11 cellular contexts compared by ENCODE assay signal in genomic region chr1:199859525-199859924, GRCh38.
A peak's percentile ranks its signal among the peaks of the same experiment; 100 is the strongest.
DNase-seq lines count a peak whose midpoint lies in the region; ATAC-seq, FAIRE-seq and TF ChIP-seq lines count a peak whose summit lies in the region.
"Had no signal": no experiment of that assay in that cellular context is flagged by ENCODE, and none has a peak within 500 bp of the region (broad histone marks: within the 10 kb centered on the region; RNA-seq: fewer than 3 reads in every experiment).

No MANE protein-coding gene starts in this region.

- in situ Hi-C loops in HepG2 (cut with HindIII; ENCODE audit: extremely low pct_ligation_motif_present, low pct_unique_long_range_greater_than_20kb): no loop called here

- intact Hi-C loops in HepG2 (cut with micrococcal nuclease; ENCODE audit: unreplicated experiment): no loop called here

- CTCF ChIA-PET in HepG2 (lab: Yijun Ruan, JAX; ENCODE audit: low intra/inter-chr PET ratio, low total read pairs): no interaction called here

- FAIRE-seq in HepG2 (lab: Jason Lieb, UNC): no peak

- no TSS peak for BruUV-seq in HepG2 (replicated peaks; lab: Mats Ljungman, UMichigan)

- no peak for TF ChIP-seq POLR2A in HepG2 (IDR thresholded peaks at IDR 0.05; ENCODE audit: insufficient read depth in 1 of 2, low read depth in 2 of 2, low read length in 2 of 2)

- no peak overlapping the region for H2AFZ ChIP-seq in HepG2 (ENCODE audit: low read length)
- H2AFZ ChIP-seq: GM23338 had no signal

- H3K9ac ChIP-seq in liver (ENCODE audit: low read depth in 1 of 2, low read length in 2 of 2) (no peak overlapping the region), HepG2 (ENCODE audit: insufficient read depth, low read depth, low read length) (no peak overlapping the region)

- POLR2A ChIA-PET in HepG2 (lab: Yijun Ruan, JAX): no interaction called here

- H3K4me1 ChIP-seq in liver (ENCODE audit: control insufficient read depth in 4 of 4, insufficient read depth in 4 of 4, low read length in 3 of 4) (no peaks in the 10 kb centered on the region), HepG2 (ENCODE audit: insufficient read depth, low read length) (no peaks in the 10 kb centered on the region)

- DNase-seq in HepG2 (ENCODE audit: low spot score) (no peak), SIG-M5 (lab: John Stamatoyannopoulos, UW) (peak; percentile 92), foreskin melanocyte (peak; percentile 30), SHP77 (lab: John Stamatoyannopoulos, UW) (no peak), NCI-H1436 (lab: John Stamatoyannopoulos, UW) (no peak)
- DNase-seq in activated CD4-positive, alpha-beta T cell treated with anti-CD3 and anti-CD28 coated beads for 1 hour: no peak
- DNase-seq: NK-92 treated with Interleukin-12 subunit alpha and Interleukin-12 subunit beta, amount 100 ng/mL, for 24 hours; posterior cingulate gyrus had no signal

- WGBS in liver: 56% methylated on average over 3 of the region's 3 CpGs
- WGBS in HepG2 (ENCODE audit: low lambda C conversion rate): 30% methylated on average over 3 of the region's 3 CpGs

- TF ChIP-seq CTCF in liver (IDR thresholded peaks at IDR 0.05; ENCODE audit: low read depth, low read length, missing input control): no peak
- no peak for TF ChIP-seq CTCF in HepG2 (CRISPR knock-in tag; IDR thresholded peaks at IDR 0.05)

- no peaks in the 10 kb centered on the region for H3K27me3 ChIP-seq in liver (ENCODE audit: control insufficient read depth in 4 of 4, insufficient read depth in 4 of 4, low read length in 3 of 4)
- no peaks in the 10 kb centered on the region for H3K27me3 ChIP-seq in HepG2 (ENCODE audit: control insufficient read depth in 1 of 2, insufficient read depth in 2 of 2, low read length in 2 of 2)

- TF ChIP-seq RAD21 in liver (IDR thresholded peaks at IDR 0.05) (peak in 1 of 2 donors; percentile 19), HepG2 (CRISPR knock-in tag; IDR thresholded peaks at IDR 0.05) (no peak)

- ATAC-seq in HepG2: no peak
- no peak for ATAC-seq in HG02870 (IDR thresholded peaks at IDR 0.05; ENCODE audit: unreplicated experiment)
- ATAC-seq: GM23338 had no signal

- TF ChIP-seq EP300 in HepG2 (IDR thresholded peaks at IDR 0.05; ENCODE audit: low read depth in 2 of 2, low read length in 2 of 2) (no peak), HepG2 (CRISPR knock-in tag; IDR thresholded peaks at IDR 0.05; ENCODE audit: borderline replicate concordance) (no peak)

- H4K20me1 ChIP-seq in HepG2 (ENCODE audit: insufficient read depth, low read length): no peaks in the 10 kb centered on the region

- H3K27ac ChIP-seq in liver (ENCODE audit: low read depth in 1 of 2, low read length in 2 of 2) (no peak overlapping the region), HepG2 (ENCODE audit: extremely low read length, insufficient read depth, low read length) (no peak overlapping the region)

- H3K79me2 ChIP-seq in HepG2 (ENCODE audit: insufficient read depth, low read length): no peaks in the 10 kb centered on the region

- H3K36me3 ChIP-seq in liver (ENCODE audit: control insufficient read depth in 4 of 4, insufficient read depth in 3 of 4, low read depth in 1 of 4, low read length in 3 of 4) (no peaks in the 10 kb centered on the region), HepG2 (replicated peaks in 1 of 2; ENCODE audit: control insufficient read depth in 1 of 2, insufficient read depth in 2 of 2, low read length in 2 of 2) (no peaks in the 10 kb centered on the region)

- no peak overlapping the region for H3K4me2 ChIP-seq in HepG2 (ENCODE audit: low read depth, low read length)
- H3K4me2 ChIP-seq: GM23338 had no signal

- H3K4me3 ChIP-seq in liver (ENCODE audit: low read depth in 1 of 3, low read length in 3 of 3): no peak overlapping the region
- H3K4me3 ChIP-seq in HepG2 (replicated peaks in 1 of 3; ENCODE audit: insufficient read depth in 1 of 3, low read depth in 2 of 3, low read length in 3 of 3): no peak overlapping the region
- H3K4me3 ChIP-seq: GM23338 had no signal

- H3K9me3 ChIP-seq in liver (ENCODE audit: control insufficient read depth in 4 of 4, low read length in 3 of 4): no peaks in the 10 kb centered on the region
- no peaks in the 10 kb centered on the region for H3K9me3 ChIP-seq in HepG2 (ENCODE audit: low read length)

TF ChIP-seq in liver, 16 proteins besides CTCF, POLR2A, EP300 and RAD21 (continues in another document):
- TF ChIP-seq HNF4A (conservative IDR thresholded peaks at IDR 0.05): no peak
- no peak for TF ChIP-seq HNF4G (IDR thresholded peaks at IDR 0.05)
- TF ChIP-seq REST (IDR thresholded peaks at IDR 0.05): no peak
- TF ChIP-seq EGR1 (IDR thresholded peaks at IDR 0.05; ENCODE audit: low read depth in 2 of 2): peak; percentile 34 to 57
- TF ChIP-seq GABPA (IDR thresholded peaks at IDR 0.05 in 1 of 2, conservative IDR thresholded peaks at IDR 0.05 in 1 of 2): no peak
- TF ChIP-seq JUND (IDR thresholded peaks at IDR 0.05): peak; percentile 71 to 73

TF ChIP-seq in HepG2, 621 proteins besides CTCF, POLR2A, EP300 and RAD21 (continues in another document):
- TF ChIP-seq MIXL1 (CRISPR knock-in tag; IDR thresholded peaks at IDR 0.05): no peak
- no peak for TF ChIP-seq RCOR2 (CRISPR knock-in tag; IDR thresholded peaks at IDR 0.05)
- TF ChIP-seq ZNF484 (CRISPR knock-in tag; IDR thresholded peaks at IDR 0.05; ENCODE audit: borderline replicate concordance, low read depth): no peak
- no peak for TF ChIP-seq ZNF598 (CRISPR knock-in tag; IDR thresholded peaks at IDR 0.05; ENCODE audit: borderline replicate concordance)
- TF ChIP-seq TGIF2 (CRISPR knock-in tag; IDR thresholded peaks at IDR 0.05): no peak
- no peak for TF ChIP-seq ELF4 (CRISPR knock-in tag; IDR thresholded peaks at IDR 0.05; ENCODE audit: borderline replicate concordance)
- no peak for TF ChIP-seq AHR (CRISPR knock-in tag; IDR thresholded peaks at IDR 0.05)
- TF ChIP-seq ATF6 (CRISPR knock-in tag; conservative IDR thresholded peaks at IDR 0.05): no peak
- TF ChIP-seq ZNF574 (CRISPR knock-in tag; IDR thresholded peaks at IDR 0.05): no peak
- TF ChIP-seq ZFP36L1 (CRISPR knock-in tag; IDR thresholded peaks at IDR 0.05): no peak
- no peak for TF ChIP-seq ZNF558 (CRISPR knock-in tag; IDR thresholded peaks at IDR 0.05; ENCODE audit: borderline replicate concordance)
- no peak for TF ChIP-seq ZNF251 (CRISPR knock-in tag; IDR thresholded peaks at IDR 0.05)
- TF ChIP-seq ZBTB8A (CRISPR knock-in tag; IDR thresholded peaks at IDR 0.05; ENCODE audit: borderline replicate concordance, low read depth): no peak
- TF ChIP-seq CSRNP2 (CRISPR knock-in tag; conservative IDR thresholded peaks at IDR 0.05; ENCODE audit: low read depth): no peak
- TF ChIP-seq KDM6A (CRISPR knock-in tag; IDR thresholded peaks at IDR 0.05; ENCODE audit: low read depth): no peak

Comparison
In these comparisons a context has a peak if more than half of its experiments do, and no peak if none do; other contexts are left out.
1. DNase-seq: peak in SIG-M5 (single experiment) and foreskin melanocyte (single experiment); none in HepG2 (single experiment), SHP77 (0 of 2), activated CD4-positive, alpha-beta T cell treated with anti-CD3 and anti-CD28 coated beads for 1 hour (single experiment) and NCI-H1436 (single experiment).